In the genomic region with DNA sequence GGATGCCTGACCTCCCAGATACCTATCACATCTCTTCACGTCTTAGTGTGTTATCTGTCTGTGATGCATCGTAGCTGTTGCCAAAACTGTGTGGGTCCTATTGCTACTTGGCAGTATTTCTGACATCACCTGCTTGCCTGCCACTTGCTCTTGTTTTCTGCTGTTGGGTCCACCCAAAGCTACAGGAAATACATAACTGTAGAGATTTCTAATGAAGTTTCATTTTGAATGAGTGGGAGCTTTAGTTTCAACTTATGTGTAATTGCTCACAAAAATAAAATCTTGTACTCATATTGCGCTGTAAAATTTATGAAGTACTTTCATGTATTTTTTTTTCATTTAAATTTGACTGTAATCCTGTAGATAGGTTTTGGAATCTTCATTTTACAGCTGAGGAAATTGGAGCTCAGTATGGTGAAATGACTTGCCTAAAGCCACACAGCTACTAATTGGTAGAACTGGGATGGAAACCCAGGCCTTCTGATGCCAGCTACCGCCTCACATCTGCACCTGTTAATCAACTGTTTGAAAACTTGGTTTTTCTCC, we compare ENCODE assay signal across 12 cellular contexts.
DNase-seq lines count a peak whose midpoint lies in the region; ATAC-seq and TF ChIP-seq lines count a peak whose summit lies in the region.
"Had no signal": no experiment of that assay in that cellular context is flagged by ENCODE, and none has a peak within 500 bp of the region (broad histone marks: within the 10 kb centered on the region; RNA-seq: fewer than 3 reads in every experiment).

No MANE protein-coding gene starts in this region.

- no peak overlapping the region for H3K4me3 ChIP-seq in naive thymus-derived CD4-positive, alpha-beta T cell (ENCODE audit: low read length)
- no peak overlapping the region for H3K4me3 ChIP-seq in hepatocyte
- H3K4me3 ChIP-seq: BLaER1 treated with 17β-estradiol and CSF1 and Interleukin-3, amounts not matched to agents 10 nM and 100 nM; GM23338 had no signal

- peak overlapping the region in 1 of 10 donors; percentile 59 for H3K4me3 Mint-ChIP-seq in naive thymus-derived CD4-positive, alpha-beta T cell
- H3K4me3 Mint-ChIP-seq: GM23338 had no signal

- peak in 2 of 3 donors; percentile 2 for DNase-seq in stimulated activated CD4-positive, alpha-beta T cell treated with anti-CD3 and anti-CD28 coated beads, TNF-alpha, amount 100 ng/mL, for 48 hours (ENCODE audit: low read depth in 3 of 3)
- no peak for DNase-seq in stimulated activated CD4-positive, alpha-beta T cell treated with anti-CD3 and anti-CD28 coated beads, Interleukin-2, amount 100 ng/mL, for 48 hours
- no peak for DNase-seq in naive thymus-derived CD4-positive, alpha-beta T cell
- DNase-seq in GDM1 (lab: John Stamatoyannopoulos, UW) (no peak), hepatocyte (ENCODE audit: low spot score) (no peak), HPDE6-E6E7 (ENCODE audit: extremely low spot score) (no peak)

- CTCF ChIA-PET in naive thymus-derived CD4-positive, alpha-beta T cell (lab: Charles Lee) = no interaction called here

- H3K27ac ChIP-seq in naive thymus-derived CD4-positive, alpha-beta T cell (ENCODE audit: low read depth, low read length) = no peak overlapping the region
- H3K27ac ChIP-seq in hepatocyte = no peak overlapping the region
- H3K27ac ChIP-seq: BLaER1 treated with 17β-estradiol and CSF1 and Interleukin-3, amounts not matched to agents 10 nM and 100 nM; epithelial cell of prostate had no signal

- H3K36me3 ChIP-seq in naive thymus-derived CD4-positive, alpha-beta T cell (ENCODE audit: control insufficient read depth in 2 of 3, insufficient read depth in 3 of 3, low read length in 3 of 3) = no peaks in the 10 kb centered on the region
- H3K36me3 ChIP-seq in hepatocyte (replicated peaks; ENCODE audit: insufficient read depth, low read depth) = no peaks in the 10 kb centered on the region
- H3K36me3 ChIP-seq: BLaER1 treated with 17β-estradiol and CSF1 and Interleukin-3, amounts not matched to agents 10 nM and 100 nM had no signal

- no peaks in the 10 kb centered on the region for H3K27me3 Mint-ChIP-seq in naive thymus-derived CD4-positive, alpha-beta T cell

- peaks cover 0 to 56% (median 0%) of the 10 kb centered on the region in 5 donors for H3K36me3 Mint-ChIP-seq in naive thymus-derived CD4-positive, alpha-beta T cell

- POLR2A ChIA-PET in naive thymus-derived CD4-positive, alpha-beta T cell (lab: Charles Lee) = no interaction called here

- intact Hi-C loops in naive thymus-derived CD4-positive, alpha-beta T cell (cut with micrococcal nuclease) = loop anchor here in 1 of 2 donors (1.0 to 10.0 kb wide), 3 partner anchors 8 to 568 kb away; a partner anchor contains a TSS

- no peak for TF ChIP-seq CTCF in hepatocyte (IDR thresholded peaks at IDR 0.05; ENCODE audit: poor library complexity)

- ATAC-seq in HG02588 (IDR thresholded peaks at IDR 0.05; ENCODE audit: unreplicated experiment) = peak; percentile 77
- ATAC-seq in HG03520 (IDR thresholded peaks at IDR 0.05; ENCODE audit: unreplicated experiment) = peak; percentile 70
- no peak for ATAC-seq in naive thymus-derived CD4-positive, alpha-beta T cell
- ATAC-seq: GM23338, left lobe of liver had no signal

- H3K79me2 ChIP-seq in hepatocyte = no peaks in the 10 kb centered on the region

- no peaks in the 10 kb centered on the region for H3K9me2 ChIP-seq in hepatocyte (replicated peaks; ENCODE audit: insufficient read depth)

- H3K27ac Mint-ChIP-seq in naive thymus-derived CD4-positive, alpha-beta T cell = peak overlapping the region in 1 of 9 donors; percentile 94
- H3K27ac Mint-ChIP-seq: GM23338 had no signal

- no peaks in the 10 kb centered on the region for H3K27me3 ChIP-seq in naive thymus-derived CD4-positive, alpha-beta T cell (ENCODE audit: control insufficient read depth in 2 of 2, insufficient read depth in 2 of 2, low read length in 2 of 2)
- H3K27me3 ChIP-seq in hepatocyte = no peaks in the 10 kb centered on the region
- H3K27me3 ChIP-seq: BLaER1 treated with 17β-estradiol and CSF1 and Interleukin-3, amounts not matched to agents 10 nM and 100 nM had no signal

- 94% methylated on average over 4 of the region's 4 CpGs for WGBS in hepatocyte (ENCODE audit: low lambda C conversion rate, missing lambda C conversion rate)

- no peaks in the 10 kb centered on the region for H3K9me3 ChIP-seq in naive thymus-derived CD4-positive, alpha-beta T cell (ENCODE audit: control insufficient read depth in 2 of 3, low read length in 3 of 3)
- no peaks in the 10 kb centered on the region for H3K9me3 ChIP-seq in hepatocyte (ENCODE audit: low read depth)

- peaks cover 0 to 34% (median 5%) of the 10 kb centered on the region in 11 donors for H3K9me3 Mint-ChIP-seq in naive thymus-derived CD4-positive, alpha-beta T cell

- no peak overlapping the region for H3K4me2 ChIP-seq in hepatocyte
- H3K4me2 ChIP-seq: GM23338 had no signal

- H4K20me1 ChIP-seq in hepatocyte (ENCODE audit: insufficient read depth, poor library complexity, severe bottlenecking) = no peaks in the 10 kb centered on the region
- H4K20me1 ChIP-seq: BLaER1 treated with 17β-estradiol and CSF1 and Interleukin-3, amounts not matched to agents 10 nM and 100 nM had no signal

- H3K4me1 Mint-ChIP-seq in naive thymus-derived CD4-positive, alpha-beta T cell = peaks cover 0 to 61% (median 4%) of the 10 kb centered on the region in 7 donors
- H3K4me1 Mint-ChIP-seq: GM23338 had no signal

- no peak overlapping the region for H2AFZ ChIP-seq in hepatocyte
- H2AFZ ChIP-seq: GM23338 had no signal

- no peaks in the 10 kb centered on the region for H3K4me1 ChIP-seq in naive thymus-derived CD4-positive, alpha-beta T cell (ENCODE audit: control insufficient read depth in 2 of 2, insufficient read depth in 2 of 2, low read length in 2 of 2)
- H3K4me1 ChIP-seq in hepatocyte (ENCODE audit: insufficient read depth) = no peaks in the 10 kb centered on the region

Comparison
In these comparisons a context has a peak if more than half of its experiments do, and no peak if none do; other contexts are left out.
1. DNase-seq: peak in stimulated activated CD4-positive, alpha-beta T cell treated with anti-CD3 and anti-CD28 coated beads, TNF-alpha, amount 100 ng/mL, for 48 hours (2 of 3); none in stimulated activated CD4-positive, alpha-beta T cell treated with anti-CD3 and anti-CD28 coated beads, Interleukin-2, amount 100 ng/mL, for 48 hours (0 of 2), naive thymus-derived CD4-positive, alpha-beta T cell (0 of 9), GDM1 (single experiment), hepatocyte (single experiment) and HPDE6-E6E7 (single experiment).